Comparison of ENCODE assay signal across 8 cellular contexts in genomic region chr17:36602030-36602737, GRCh38. TPM values are rescaled to one million over a fixed set of nuclear protein-coding genes. Genes with fewer than 3 reads are reported as not detected.
DNase-seq lines count a peak whose midpoint lies in the region; ATAC-seq and TF ChIP-seq lines count a peak whose summit lies in the region.

No MANE protein-coding gene starts in this region.

- H3K36me3 Mint-ChIP-seq in neural progenitor cell = no peaks in the 10 kb centered on the region

- ATAC-seq in HG03108 (IDR thresholded peaks at IDR 0.05; ENCODE audit: unreplicated experiment) = peak; percentile 3
- no peak for ATAC-seq in GM21786 (IDR thresholded peaks at IDR 0.05; ENCODE audit: unreplicated experiment)

- H3F3A ChIP-seq in neural progenitor cell (ENCODE audit: low read depth) = peaks cover 31% of the 10 kb centered on the region

- H3K36me3 ChIP-seq in neural progenitor cell = no peaks in the 10 kb centered on the region

- H3K4me3 ChIP-seq in GM12865 (ENCODE audit: low read depth, low read length) (peak overlapping the region; percentile 94), fibroblast of pulmonary artery (replicated peaks; ENCODE audit: low read depth, low read length) (peak overlapping the region; percentile 95), neural progenitor cell (peak overlapping the region; percentile 70)

- peaks cover 15% of the 10 kb centered on the region for H3K4me1 ChIP-seq in neural progenitor cell

- H3K27me3 ChIP-seq in neural progenitor cell = peaks cover 8% of the 10 kb centered on the region

- no peak overlapping the region for H3K27ac ChIP-seq in neural progenitor cell

- DNase-seq in GM12865 (ENCODE audit: low read depth) (peak; percentile 29), fibroblast of pulmonary artery (ENCODE audit: low read depth) (no peak), neural progenitor cell (ENCODE audit: low spot score) (peak; percentile 42), cortex of kidney (lab: John Stamatoyannopoulos, UW) (no peak), midbrain (lab: John Stamatoyannopoulos, UW) (no peak)
- DNase-seq in activated CD4-positive, alpha-beta T cell treated with anti-CD3 and anti-CD28 coated beads for 48 hours = peak; percentile 25

- H3K9me3 ChIP-seq in neural progenitor cell (ENCODE audit: low read depth) = no peaks in the 10 kb centered on the region

- peak overlapping the region; percentile 89 for H3K4me3 Mint-ChIP-seq in neural progenitor cell

- H3K27ac Mint-ChIP-seq in neural progenitor cell = no peak overlapping the region

- H3K79me2 ChIP-seq in neural progenitor cell (ENCODE audit: low read depth) = peaks cover 6% of the 10 kb centered on the region

- peak overlapping the region; percentile 83 for H3K4me2 ChIP-seq in neural progenitor cell

- no peaks in the 10 kb centered on the region for H3K9me3 Mint-ChIP-seq in neural progenitor cell

- peak overlapping the region; percentile 81 for H2AFZ ChIP-seq in neural progenitor cell (replicated peaks)

- H3K27me3 Mint-ChIP-seq in neural progenitor cell (ENCODE audit: insufficient read depth, low read depth) = peaks cover 6% of the 10 kb centered on the region

- H4K20me1 ChIP-seq in neural progenitor cell (ENCODE audit: low read depth) = peaks cover 15% of the 10 kb centered on the region

- peaks cover 23% of the 10 kb centered on the region for H3K4me1 Mint-ChIP-seq in neural progenitor cell

- TF ChIP-seq CTCF in GM12865 (IDR thresholded peaks at IDR 0.05; ENCODE audit: insufficient read depth, low read depth, low read length, missing control alignments) (no peak), fibroblast of pulmonary artery (IDR thresholded peaks at IDR 0.05; ENCODE audit: low read length, missing control alignments) (no peak), neural progenitor cell (IDR thresholded peaks at IDR 0.05) (no peak)

- H3K9ac ChIP-seq in neural progenitor cell = no peak overlapping the region

RNA-seq across cellular contexts. Expression of gene MRM1, which starts 0.8 kb away (rescaled TPM):
- total RNA-seq in neural progenitor cell (ENCODE audit: low replicate concordance) = 0.65 and 4.1 TPM in 2 replicates

RNA-seq across cellular contexts. Expression of gene DHRS11, which starts 10.5 kb away (rescaled TPM):
- 14.4 and 27.3 TPM in 2 replicates for total RNA-seq in neural progenitor cell (ENCODE audit: low replicate concordance)

RNA-seq across cellular contexts. Expression of gene GGNBP2, which starts 57.5 kb away (rescaled TPM):
- 44.4 and 79.5 TPM in 2 replicates for total RNA-seq in neural progenitor cell (ENCODE audit: low replicate concordance)

Comparison
In these comparisons a context has a peak if more than half of its experiments do, and no peak if none do; other contexts are left out.
1. DNase-seq: peak in GM12865 (single experiment), activated CD4-positive, alpha-beta T cell treated with anti-CD3 and anti-CD28 coated beads for 48 hours (single experiment) and neural progenitor cell (single experiment); none in fibroblast of pulmonary artery (single experiment), cortex of kidney (single experiment) and midbrain (single experiment).
2. Peak in every context shown above with its lines, with median percentiles within 50 percentile points of each other: H3K4me3 ChIP-seq.